Comparison of ENCODE assay signal across 7 cellular contexts in genomic region chr19:1650627-1651009, GRCh38. TPM values are rescaled to one million over a fixed set of nuclear protein-coding genes. Genes with fewer than 3 reads are reported as not detected.
DNase-seq lines count a peak whose midpoint lies in the region; ATAC-seq and TF ChIP-seq lines count a peak whose summit lies in the region.

No MANE protein-coding gene starts in this region.

- no peak for TF ChIP-seq POLR2A in esophagus muscularis mucosa (IDR thresholded peaks at IDR 0.05; ENCODE audit: low read depth)
- no peak for TF ChIP-seq POLR2A in gastrocnemius medialis (IDR thresholded peaks at IDR 0.05)

- peak; percentile 93 for DNase-seq in H7
- peak; percentile 9 for DNase-seq in RWPE1 (ENCODE audit: low spot score)
- no peak for DNase-seq in esophagus muscularis mucosa (ENCODE audit: extremely low spot score)
- DNase-seq in gastrocnemius medialis, result no peak
- DNase-seq in GM10266 (ENCODE audit: extremely low spot score), result no peak

- H3K4me3 ChIP-seq in H7 (ENCODE audit: insufficient read depth, low read depth, low read length), result peak overlapping the region; percentile 73
- peak overlapping the region; percentile 78 to 98 (median 92) for H3K4me3 ChIP-seq in esophagus muscularis mucosa
- peak overlapping the region; percentile 68 to 85 (median 69) for H3K4me3 ChIP-seq in gastrocnemius medialis

- no peak for TF ChIP-seq EP300 in esophagus muscularis mucosa (IDR thresholded peaks at IDR 0.05)

- peaks cover 10 to 30% (median 25%) of the 10 kb centered on the region in 4 donors for H3K4me1 ChIP-seq in esophagus muscularis mucosa
- peaks cover 11% of the 10 kb centered on the region in 2 donors for H3K4me1 ChIP-seq in gastrocnemius medialis

- 21% methylated on average over 13 of the region's 13 CpGs for WGBS in esophagus muscularis mucosa

- H3K9me3 ChIP-seq in esophagus muscularis mucosa (no peaks in the 10 kb centered on the region), gastrocnemius medialis (no peaks in the 10 kb centered on the region)

- in situ Hi-C loops in gastrocnemius medialis (cut with MboI; ENCODE audit: low sequenced_read_pairs in 4 of 4), result loop anchor here in 1 of 4 donors (10.0 kb wide), 1 partner anchor 46 kb away; the partner anchor contains the start of gene UQCR11

- TF ChIP-seq CTCF in RWPE1 (conservative IDR thresholded peaks at IDR 0.05; ENCODE audit: low read depth) (no peak), esophagus muscularis mucosa (IDR thresholded peaks at IDR 0.05) (no peak), gastrocnemius medialis (IDR thresholded peaks at IDR 0.05 in 4 of 5, conservative IDR thresholded peaks at IDR 0.05 in 1 of 5) (no peak), GM10266 (IDR thresholded peaks at IDR 0.05; ENCODE audit: control insufficient read depth, insufficient read depth, low read depth, missing control alignments) (no peak)

- POLR2A ChIA-PET in RWPE1 (lab: Yijun Ruan, JAX; ENCODE audit: low non-redundant PET), result no interaction called here

- ATAC-seq in gastrocnemius medialis, result no peak
- no peak for ATAC-seq in GM21367 (IDR thresholded peaks at IDR 0.05; ENCODE audit: unreplicated experiment)
- ATAC-seq in HG03025 (IDR thresholded peaks at IDR 0.05; ENCODE audit: low FRiP score, unreplicated experiment), result no peak

- H3K27ac ChIP-seq in RWPE1 (peak overlapping the region; percentile 93), esophagus muscularis mucosa (replicated peaks in 1 of 4) (peak overlapping the region; percentile 20 to 81 (median 78)), gastrocnemius medialis (peak overlapping the region in 1 of 4 donors; percentile 37)

- H3K36me3 ChIP-seq in H7 (replicated peaks; ENCODE audit: control insufficient read depth, insufficient read depth, low read length) (peaks cover 13% of the 10 kb centered on the region), esophagus muscularis mucosa (peaks cover 5 to 43% (median 22%) of the 10 kb centered on the region in 4 donors), gastrocnemius medialis (peaks cover 0 to 4% of the 10 kb centered on the region in 2 donors)

- intact Hi-C loops in esophagus muscularis mucosa (cut with DNase I) (loop anchor here (2.0 kb wide), 1 partner anchor 44 kb away; no protein-coding TSS in a partner anchor), gastrocnemius medialis (cut with DNase I; ENCODE audit: low total_unique reads) (loop anchor here (5.0 kb wide), 1 partner anchor 138 kb away; the partner anchor contains the start of gene ADAMTSL5)

- H3K27me3 ChIP-seq in H7 (ENCODE audit: control insufficient read depth, insufficient read depth, low read length) (no peaks in the 10 kb centered on the region), esophagus muscularis mucosa (no peaks in the 10 kb centered on the region), gastrocnemius medialis (no peaks in the 10 kb centered on the region)

- CTCF ChIA-PET in RWPE1 (lab: Yijun Ruan, JAX), result no interaction called here

RNA-seq across cellular contexts. Expression of gene TCF3, which starts 1.8 kb away (rescaled TPM):
- 277 and 293 TPM in 2 replicates for total RNA-seq in H7 (2014; rRNA removed; shearing (Covaris generic))
- total RNA-seq in esophagus muscularis mucosa (10 to 100 TPM; 32.0 to 53.6 (median 46.5) TPM), gastrocnemius medialis (10 to 100 TPM; 22.0 to 58.6 (median 42.5) TPM)

RNA-seq across cellular contexts. Expression of gene UQCR11, which starts 45.4 kb away (rescaled TPM):
- total RNA-seq in H7 (2014; rRNA removed; shearing (Covaris generic)), result 103 and 111 TPM in 2 replicates
- 100 to 1,000 TPM; 111 to 152 (median 132) TPM for total RNA-seq in esophagus muscularis mucosa
- total RNA-seq in gastrocnemius medialis, result 100 to 1,000 TPM; 106 to 173 (median 154) TPM

RNA-seq across cellular contexts. Expression of gene MBD3, which starts 58.0 kb away (rescaled TPM):
- 105 and 114 TPM in 2 replicates for total RNA-seq in H7 (2014; rRNA removed; shearing (Covaris generic))
- total RNA-seq in esophagus muscularis mucosa (100 to 1,000 TPM in 3 of 4 donors, 10 to 100 TPM in 1; 81.8 to 152 (median 114) TPM), gastrocnemius medialis (100 to 1,000 TPM in 2 of 4 donors, 10 to 100 TPM in 2; 66.9 to 147 (median 118) TPM)

Comparison
In these comparisons a context has a peak if more than half of its experiments do, and no peak if none do; other contexts are left out.
1. DNase-seq: peak in H7 (single experiment) and RWPE1 (single experiment); none in esophagus muscularis mucosa (single experiment), gastrocnemius medialis (0 of 2) and GM10266 (single experiment).
2. Peak in every context shown above with its lines, with median percentiles within 50 percentile points of each other: H3K4me3 ChIP-seq.